Comparison of ENCODE assay signal across 29 cellular contexts in the genomic region with DNA sequence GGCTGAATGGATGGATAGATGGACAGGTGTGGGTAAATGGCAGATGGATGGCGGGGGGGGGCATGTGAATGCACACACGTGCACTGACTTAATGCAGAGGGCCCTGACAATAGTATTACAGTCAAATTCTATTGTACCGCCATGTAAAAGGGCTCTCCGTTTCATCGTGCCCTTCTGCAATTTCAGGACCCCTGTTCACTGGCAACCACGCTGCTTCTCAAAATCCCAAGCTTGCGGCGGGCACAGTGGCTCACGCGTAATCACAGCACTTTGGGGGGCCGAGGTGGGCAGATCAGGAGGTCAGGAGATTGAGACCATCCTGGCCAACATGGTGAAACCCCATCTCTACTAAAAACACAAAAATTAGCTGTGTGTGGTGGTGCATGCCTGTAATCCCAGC.
"Had no signal": no experiment of that assay in that cellular context is flagged by ENCODE, and none has a peak within 500 bp of the region (broad histone marks: within the 10 kb centered on the region; RNA-seq: fewer than 3 reads in every experiment).

No MANE protein-coding gene starts in this region.

- H3K36me3 ChIP-seq: ascending aorta, cardiac muscle cell, colonic mucosa, WERI-Rb-1 had no signal

- DNase-seq: activated CD4-positive, alpha-beta memory T cell treated with anti-CD3 and anti-CD28 coated beads, Interleukin-2, amount 10 ng/mL, durations not matched to agents 7 days and 5 days; activated CD4-positive, alpha-beta T cell treated with anti-CD3 and anti-CD28 coated beads for 1 hour; activated CD4-positive, alpha-beta T cell treated with anti-CD3 and anti-CD28 coated beads for 36 hours; activated CD4-positive, alpha-beta T cell treated with anti-CD3 and anti-CD28 coated beads for 48 hours; activated CD4-positive, alpha-beta T cell treated with anti-CD3 and anti-CD28 coated beads, Interleukin-2, amount 10 ng/mL, durations not matched to agents 7 days and 5 days; activated CD4-positive, alpha-beta T cell treated with anti-CD3 and anti-CD28 coated beads, Interleukin-2, amount 50 U/mL, for 48 hours; activated CD4-positive, CD25-positive, alpha-beta regulatory T cell; activated CD8-positive, alpha-beta memory T cell treated with anti-CD3 and anti-CD28 coated beads for 24 hours; activated CD8-positive, alpha-beta memory T cell treated with anti-CD3 and anti-CD28 coated beads, Interleukin-2, amount 10 ng/mL, durations not matched to agents 7 days and 5 days; activated CD8-positive, alpha-beta memory T cell treated with anti-CD3 and anti-CD28 coated beads, Interleukin-2, amount 50 U/mL, for 48 hours; activated CD8-positive, alpha-beta T cell treated with anti-CD3 and anti-CD28 coated beads, Interleukin-2, amount 10 ng/mL, durations not matched to agents 7 days and 5 days; activated effector memory CD4-positive, alpha-beta T cell treated with Interleukin-2 at 50 U/mL for 16 hours; activated gamma-delta T cell; activated naive CD4-positive, alpha-beta T cell treated with anti-CD3 and anti-CD28 coated beads, Interleukin-2, amount 10 ng/mL, durations not matched to agents 7 days and 5 days; activated naive CD4-positive, alpha-beta T cell treated with Interleukin-2 at 50 U/mL for 16 hours; activated naive CD8-positive, alpha-beta T cell treated with anti-CD3 and anti-CD28 coated beads, Interleukin-2, amount 10 ng/mL, durations not matched to agents 7 days and 5 days; activated naive CD8-positive, alpha-beta T cell treated with anti-CD3 and anti-CD28 coated beads, Interleukin-2, amount 50 U/mL, for 24 hours; activated T-cell treated with anti-CD3 and anti-CD28 coated beads, Interleukin-2, amount 50 U/mL, for 24 hours; activated T-cell treated with anti-CD3 and anti-CD28 coated beads, Interleukin-2, amount 50 U/mL, for 48 hours; amygdala; anterior cingulate cortex; caudate nucleus; cerebellar nuclear complex; colonic mucosa; T-helper 2 cell; T-helper 9 cell; WERI-Rb-1 had no signal

- H3K9me3 ChIP-seq: ascending aorta, colonic mucosa had no signal

- H3K27me3 ChIP-seq: ascending aorta, colonic mucosa had no signal

- H3K4me3 ChIP-seq: ascending aorta, cardiac muscle cell, colonic mucosa had no signal

- H3K4me1 ChIP-seq: ascending aorta, colonic mucosa had no signal

- H3K27ac ChIP-seq: ascending aorta, cardiac muscle cell, colonic mucosa, WERI-Rb-1 had no signal
